In genomic region chr11:1693327-1694063, GRCh38 we compare ENCODE assay signal across 8 cellular contexts. TPM values are rescaled to one million over a fixed set of nuclear protein-coding genes. Genes with fewer than 3 reads are reported as not detected.
DNase-seq lines count a peak whose midpoint lies in the region; ATAC-seq and TF ChIP-seq lines count a peak whose summit lies in the region.

No MANE protein-coding gene starts in this region.

- no peaks in the 10 kb centered on the region for H3K9me2 ChIP-seq in MM.1S (replicated peaks; ENCODE audit: insufficient read depth, low read length)

- no peaks in the 10 kb centered on the region for H3K79me2 ChIP-seq in MM.1S (ENCODE audit: low read length)

- H3K27ac Mint-ChIP-seq in T-helper 17 cell (no peak overlapping the region), progenitor cell of endocrine pancreas (peak overlapping the region; percentile 78), type B pancreatic cell (peak overlapping the region; percentile 69)

- H3K4me1 ChIP-seq in MM.1S (ENCODE audit: low read length): peaks cover 4% of the 10 kb centered on the region; the same call in 1 of the 2 replicates

- H3K4me3 Mint-ChIP-seq in T-helper 17 cell: peak overlapping the region; percentile 90
- peak overlapping the region; percentile 32 for H3K4me3 Mint-ChIP-seq in progenitor cell of endocrine pancreas (ENCODE audit: low read depth)
- peak overlapping the region; percentile 76 for H3K4me3 Mint-ChIP-seq in type B pancreatic cell

- peaks cover 78% of the 10 kb centered on the region for H3K27me3 ChIP-seq in MM.1S (replicated peaks; ENCODE audit: insufficient read depth, low read length)

- H3K4me1 Mint-ChIP-seq in T-helper 17 cell: peaks cover 11% of the 10 kb centered on the region
- H3K4me1 Mint-ChIP-seq in progenitor cell of endocrine pancreas (ENCODE audit: low read depth): peaks cover 40% of the 10 kb centered on the region
- H3K4me1 Mint-ChIP-seq in type B pancreatic cell (ENCODE audit: unreplicated experiment): peaks cover 14% of the 10 kb centered on the region

- H3K27me3 Mint-ChIP-seq in T-helper 17 cell (peaks cover 63% of the 10 kb centered on the region), progenitor cell of endocrine pancreas (peaks cover 21% of the 10 kb centered on the region), type B pancreatic cell (peaks cover 1% of the 10 kb centered on the region)

- intact Hi-C loops in left ventricle myocardium superior (cut with micrococcal nuclease): loop anchor here (2.0 to 5.0 kb wide), 2 partner anchors 139 to 449 kb away; no protein-coding TSS in a partner anchor

- H3K36me3 ChIP-seq in MM.1S (replicated peaks; ENCODE audit: insufficient read depth, low read length): no peaks in the 10 kb centered on the region

- peak overlapping the region; percentile 77 for H2AFZ ChIP-seq in MM.1S (ENCODE audit: low read length)

- H3K9me3 Mint-ChIP-seq in progenitor cell of endocrine pancreas (ENCODE audit: low read depth) (no peaks in the 10 kb centered on the region), type B pancreatic cell (peaks cover 7% of the 10 kb centered on the region)

- peak overlapping the region; percentile 54 for H3K4me3 ChIP-seq in MM.1S (ENCODE audit: low read length)

- H3F3A ChIP-seq in MM.1S (ENCODE audit: insufficient read depth, low read length): no peaks in the 10 kb centered on the region

- H3K9ac ChIP-seq in MM.1S (ENCODE audit: low read length): peak overlapping the region; percentile 10; the same call in 1 of the 2 replicates

- peak overlapping the region; percentile 85 for H3K4me2 ChIP-seq in MM.1S (ENCODE audit: low read depth, low read length)

- DNase-seq in GM04504 (ENCODE audit: low read depth) (peak; percentile 28), MM.1S (peak; percentile 52), T-helper 17 cell (peak; percentile 63 to 73 (median 70)), anterior cingulate cortex (lab: John Stamatoyannopoulos, UW) (peak; percentile 16 to 90 (median 62)), left ventricle myocardium superior (peak; percentile 89), progenitor cell of endocrine pancreas (ENCODE audit: low spot score, unreplicated experiment) (peak; percentile 88), type B pancreatic cell (ENCODE audit: extremely low spot score, unreplicated experiment) (peak; percentile 93)

- TF ChIP-seq CTCF in MM.1S (IDR thresholded peaks at IDR 0.05; ENCODE audit: low read length) (peak; percentile 86), progenitor cell of endocrine pancreas (IDR thresholded peaks at IDR 0.05; ENCODE audit: unreplicated experiment) (peak; percentile 95), type B pancreatic cell (conservative IDR thresholded peaks at IDR 0.05) (peak; percentile 94)

- ATAC-seq in T-helper 17 cell (peak; percentile 71), left ventricle myocardium superior (peak; percentile 90), HG02588 (IDR thresholded peaks at IDR 0.05; ENCODE audit: unreplicated experiment) (no peak)

- H3K36me3 Mint-ChIP-seq in T-helper 17 cell (ENCODE audit: low read depth): peaks cover 2% of the 10 kb centered on the region
- H3K36me3 Mint-ChIP-seq in progenitor cell of endocrine pancreas (ENCODE audit: insufficient read depth): no peaks in the 10 kb centered on the region
- H3K36me3 Mint-ChIP-seq in type B pancreatic cell: no peaks in the 10 kb centered on the region

- H3K9me3 ChIP-seq in MM.1S (replicated peaks; ENCODE audit: insufficient read depth, low read length) (no peaks in the 10 kb centered on the region), T-helper 17 cell (ENCODE audit: control insufficient read depth, low read length, poor library complexity, severe bottlenecking) (no peaks in the 10 kb centered on the region)

- no peak overlapping the region for H3K27ac ChIP-seq in MM.1S (ENCODE audit: low read length)

- H4K20me1 ChIP-seq in MM.1S (ENCODE audit: insufficient read depth, low read length): no peaks in the 10 kb centered on the region

RNA-seq across cellular contexts. Expression of gene KRTAP5-6, which starts 3.5 kb away (rescaled TPM):
- total RNA-seq in T-helper 17 cell (not detected), left ventricle myocardium superior (not detected), progenitor cell of endocrine pancreas (not detected in 2 replicates), type B pancreatic cell (ENCODE audit: low replicate concordance) (not detected in 2 replicates)

RNA-seq across cellular contexts. Expression of gene IFITM10, which starts 56.9 kb away (rescaled TPM):
- total RNA-seq in T-helper 17 cell: under 1 TPM; 0.78 to 0.90 TPM
- 0.77 TPM for total RNA-seq in left ventricle myocardium superior
- total RNA-seq in progenitor cell of endocrine pancreas: 1.2 TPM in 2 replicates
- 3.4 and 7.4 TPM in 2 replicates for total RNA-seq in type B pancreatic cell (ENCODE audit: low replicate concordance)

Comparison
In these comparisons a context has a peak if more than half of its experiments do, and no peak if none do; other contexts are left out.
1. DNase-seq: peak in every context shown above with its lines; median percentile 93 in type B pancreatic cell; 89 in left ventricle myocardium superior; 88 in progenitor cell of endocrine pancreas; 70 in T-helper 17 cell; 62 in anterior cingulate cortex; 52 in MM.1S; 28 in GM04504.
2. H3K4me3 Mint-ChIP-seq: peak in every context shown above with its lines; median percentile 90 in T-helper 17 cell; 76 in type B pancreatic cell; 32 in progenitor cell of endocrine pancreas.